In the genomic region with DNA sequence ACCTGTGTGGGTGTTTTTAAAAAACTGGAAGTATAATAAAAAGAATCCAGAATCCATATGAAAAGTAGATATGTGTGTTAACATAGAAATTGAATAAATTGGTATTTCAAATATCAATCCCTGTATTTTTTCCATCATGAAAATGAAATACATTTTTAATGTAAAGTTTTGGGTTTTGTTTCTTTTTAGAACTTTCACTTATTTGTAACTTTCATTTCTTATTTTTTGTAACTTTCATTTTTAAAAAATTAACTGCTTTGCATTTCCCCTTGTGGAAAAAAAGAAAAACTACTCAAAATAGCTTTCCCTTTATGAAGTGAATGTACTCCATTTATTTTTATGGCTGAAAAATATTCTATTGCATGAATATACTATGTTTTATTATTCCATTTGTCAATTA, we compare ENCODE assay signal across 1 cellular context.
TF ChIP-seq lines count a peak whose summit lies in the region.

No MANE protein-coding gene starts in this region.

TF ChIP-seq in GM12878, 131 proteins besides CTCF, POLR2A, EP300 and RAD21 (continued from another document):
- TF ChIP-seq, protein P1, sequence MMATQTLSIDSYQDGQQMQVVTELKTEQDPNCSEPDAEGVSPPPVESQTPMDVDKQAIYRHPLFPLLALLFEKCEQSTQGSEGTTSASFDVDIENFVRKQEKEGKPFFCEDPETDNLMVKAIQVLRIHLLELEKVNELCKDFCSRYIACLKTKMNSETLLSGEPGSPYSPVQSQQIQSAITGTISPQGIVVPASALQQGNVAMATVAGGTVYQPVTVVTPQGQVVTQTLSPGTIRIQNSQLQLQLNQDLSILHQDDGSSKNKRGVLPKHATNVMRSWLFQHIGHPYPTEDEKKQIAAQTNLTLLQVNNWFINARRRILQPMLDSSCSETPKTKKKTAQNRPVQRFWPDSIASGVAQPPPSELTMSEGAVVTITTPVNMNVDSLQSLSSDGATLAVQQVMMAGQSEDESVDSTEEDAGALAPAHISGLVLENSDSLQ (IDR thresholded peaks at IDR 0.05), result no peak
- TF ChIP-seq PML (IDR thresholded peaks at IDR 0.05; ENCODE audit: low read length) (no peak), MEF2B (IDR thresholded peaks at IDR 0.05; ENCODE audit: partially characterized antibody, poor library complexity, severe bottlenecking) (peak; percentile 14)
